ENCODE assay signal across 1 cellular context in the genomic region with DNA sequence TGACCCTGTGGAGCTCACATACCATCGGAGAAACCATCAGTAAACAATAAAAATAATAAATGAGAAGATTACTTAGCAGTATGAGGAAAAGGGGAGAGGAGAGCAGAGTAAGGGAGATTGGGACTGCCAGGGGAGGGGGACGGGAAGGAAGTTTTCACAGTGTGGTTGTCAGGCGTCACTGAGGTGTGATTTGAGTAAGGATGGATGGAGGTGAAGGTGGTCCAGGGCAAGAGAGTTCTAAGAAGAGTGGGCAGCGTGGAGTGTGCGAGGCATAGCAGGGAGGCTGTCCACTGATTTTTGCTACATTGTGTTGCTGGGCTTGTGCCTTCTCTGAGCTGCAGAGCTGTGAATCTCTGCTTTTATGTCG.
TF ChIP-seq lines count a peak whose summit lies in the region.

No MANE protein-coding gene starts in this region.

TF ChIP-seq in K562, 482 proteins besides CTCF, POLR2A, EP300 and RAD21 (continued from another document):
- no peak for TF ChIP-seq ZNF764 (CRISPR knock-in tag; IDR thresholded peaks at IDR 0.05; ENCODE audit: low read depth)
- no peak for TF ChIP-seq ZNF408 (CRISPR knock-in tag; IDR thresholded peaks at IDR 0.05; ENCODE audit: low read depth)
- no peak for TF ChIP-seq RFX7 (CRISPR knock-in tag; IDR thresholded peaks at IDR 0.05)
- TF ChIP-seq, protein P1, sequence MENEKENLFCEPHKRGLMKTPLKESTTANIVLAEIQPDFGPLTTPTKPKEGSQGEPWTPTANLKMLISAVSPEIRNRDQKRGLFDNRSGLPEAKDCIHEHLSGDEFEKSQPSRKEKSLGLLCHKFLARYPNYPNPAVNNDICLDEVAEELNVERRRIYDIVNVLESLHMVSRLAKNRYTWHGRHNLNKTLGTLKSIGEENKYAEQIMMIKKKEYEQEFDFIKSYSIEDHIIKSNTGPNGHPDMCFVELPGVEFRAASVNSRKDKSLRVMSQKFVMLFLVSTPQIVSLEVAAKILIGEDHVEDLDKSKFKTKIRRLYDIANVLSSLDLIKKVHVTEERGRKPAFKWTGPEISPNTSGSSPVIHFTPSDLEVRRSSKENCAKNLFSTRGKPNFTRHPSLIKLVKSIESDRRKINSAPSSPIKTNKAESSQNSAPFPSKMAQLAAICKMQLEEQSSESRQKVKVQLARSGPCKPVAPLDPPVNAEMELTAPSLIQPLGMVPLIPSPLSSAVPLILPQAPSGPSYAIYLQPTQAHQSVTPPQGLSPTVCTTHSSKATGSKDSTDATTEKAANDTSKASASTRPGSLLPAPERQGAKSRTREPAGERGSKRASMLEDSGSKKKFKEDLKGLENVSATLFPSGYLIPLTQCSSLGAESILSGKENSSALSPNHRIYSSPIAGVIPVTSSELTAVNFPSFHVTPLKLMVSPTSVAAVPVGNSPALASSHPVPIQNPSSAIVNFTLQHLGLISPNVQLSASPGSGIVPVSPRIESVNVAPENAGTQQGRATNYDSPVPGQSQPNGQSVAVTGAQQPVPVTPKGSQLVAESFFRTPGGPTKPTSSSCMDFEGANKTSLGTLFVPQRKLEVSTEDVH (IDR thresholded peaks at IDR 0.05; ENCODE audit: low read depth, partially characterized antibody) = no peak
- TF ChIP-seq ZNF695 (CRISPR knock-in tag; IDR thresholded peaks at IDR 0.05) = no peak
- TF ChIP-seq FOXJ3 (CRISPR knock-in tag; IDR thresholded peaks at IDR 0.05) = no peak
- TF ChIP-seq ZNF174 (CRISPR knock-in tag; IDR thresholded peaks at IDR 0.05) = no peak
- TF ChIP-seq, protein P2, sequence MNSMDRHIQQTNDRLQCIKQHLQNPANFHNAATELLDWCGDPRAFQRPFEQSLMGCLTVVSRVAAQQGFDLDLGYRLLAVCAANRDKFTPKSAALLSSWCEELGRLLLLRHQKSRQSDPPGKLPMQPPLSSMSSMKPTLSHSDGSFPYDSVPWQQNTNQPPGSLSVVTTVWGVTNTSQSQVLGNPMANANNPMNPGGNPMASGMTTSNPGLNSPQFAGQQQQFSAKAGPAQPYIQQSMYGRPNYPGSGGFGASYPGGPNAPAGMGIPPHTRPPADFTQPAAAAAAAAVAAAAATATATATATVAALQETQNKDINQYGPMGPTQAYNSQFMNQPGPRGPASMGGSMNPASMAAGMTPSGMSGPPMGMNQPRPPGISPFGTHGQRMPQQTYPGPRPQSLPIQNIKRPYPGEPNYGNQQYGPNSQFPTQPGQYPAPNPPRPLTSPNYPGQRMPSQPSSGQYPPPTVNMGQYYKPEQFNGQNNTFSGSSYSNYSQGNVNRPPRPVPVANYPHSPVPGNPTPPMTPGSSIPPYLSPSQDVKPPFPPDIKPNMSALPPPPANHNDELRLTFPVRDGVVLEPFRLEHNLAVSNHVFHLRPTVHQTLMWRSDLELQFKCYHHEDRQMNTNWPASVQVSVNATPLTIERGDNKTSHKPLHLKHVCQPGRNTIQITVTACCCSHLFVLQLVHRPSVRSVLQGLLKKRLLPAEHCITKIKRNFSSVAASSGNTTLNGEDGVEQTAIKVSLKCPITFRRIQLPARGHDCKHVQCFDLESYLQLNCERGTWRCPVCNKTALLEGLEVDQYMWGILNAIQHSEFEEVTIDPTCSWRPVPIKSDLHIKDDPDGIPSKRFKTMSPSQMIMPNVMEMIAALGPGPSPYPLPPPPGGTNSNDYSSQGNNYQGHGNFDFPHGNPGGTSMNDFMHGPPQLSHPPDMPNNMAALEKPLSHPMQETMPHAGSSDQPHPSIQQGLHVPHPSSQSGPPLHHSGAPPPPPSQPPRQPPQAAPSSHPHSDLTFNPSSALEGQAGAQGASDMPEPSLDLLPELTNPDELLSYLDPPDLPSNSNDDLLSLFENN (IDR thresholded peaks at IDR 0.05; ENCODE audit: low read depth in 2 of 2, low read length in 2 of 2) = no peak
- no peak for TF ChIP-seq ZNF644 (tag; IDR thresholded peaks at IDR 0.05; ENCODE audit: low read depth)
- TF ChIP-seq, protein P3, sequence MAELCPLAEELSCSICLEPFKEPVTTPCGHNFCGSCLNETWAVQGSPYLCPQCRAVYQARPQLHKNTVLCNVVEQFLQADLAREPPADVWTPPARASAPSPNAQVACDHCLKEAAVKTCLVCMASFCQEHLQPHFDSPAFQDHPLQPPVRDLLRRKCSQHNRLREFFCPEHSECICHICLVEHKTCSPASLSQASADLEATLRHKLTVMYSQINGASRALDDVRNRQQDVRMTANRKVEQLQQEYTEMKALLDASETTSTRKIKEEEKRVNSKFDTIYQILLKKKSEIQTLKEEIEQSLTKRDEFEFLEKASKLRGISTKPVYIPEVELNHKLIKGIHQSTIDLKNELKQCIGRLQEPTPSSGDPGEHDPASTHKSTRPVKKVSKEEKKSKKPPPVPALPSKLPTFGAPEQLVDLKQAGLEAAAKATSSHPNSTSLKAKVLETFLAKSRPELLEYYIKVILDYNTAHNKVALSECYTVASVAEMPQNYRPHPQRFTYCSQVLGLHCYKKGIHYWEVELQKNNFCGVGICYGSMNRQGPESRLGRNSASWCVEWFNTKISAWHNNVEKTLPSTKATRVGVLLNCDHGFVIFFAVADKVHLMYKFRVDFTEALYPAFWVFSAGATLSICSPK (IDR thresholded peaks at IDR 0.05; ENCODE audit: borderline replicate concordance) = no peak
- TF ChIP-seq, protein P4, sequence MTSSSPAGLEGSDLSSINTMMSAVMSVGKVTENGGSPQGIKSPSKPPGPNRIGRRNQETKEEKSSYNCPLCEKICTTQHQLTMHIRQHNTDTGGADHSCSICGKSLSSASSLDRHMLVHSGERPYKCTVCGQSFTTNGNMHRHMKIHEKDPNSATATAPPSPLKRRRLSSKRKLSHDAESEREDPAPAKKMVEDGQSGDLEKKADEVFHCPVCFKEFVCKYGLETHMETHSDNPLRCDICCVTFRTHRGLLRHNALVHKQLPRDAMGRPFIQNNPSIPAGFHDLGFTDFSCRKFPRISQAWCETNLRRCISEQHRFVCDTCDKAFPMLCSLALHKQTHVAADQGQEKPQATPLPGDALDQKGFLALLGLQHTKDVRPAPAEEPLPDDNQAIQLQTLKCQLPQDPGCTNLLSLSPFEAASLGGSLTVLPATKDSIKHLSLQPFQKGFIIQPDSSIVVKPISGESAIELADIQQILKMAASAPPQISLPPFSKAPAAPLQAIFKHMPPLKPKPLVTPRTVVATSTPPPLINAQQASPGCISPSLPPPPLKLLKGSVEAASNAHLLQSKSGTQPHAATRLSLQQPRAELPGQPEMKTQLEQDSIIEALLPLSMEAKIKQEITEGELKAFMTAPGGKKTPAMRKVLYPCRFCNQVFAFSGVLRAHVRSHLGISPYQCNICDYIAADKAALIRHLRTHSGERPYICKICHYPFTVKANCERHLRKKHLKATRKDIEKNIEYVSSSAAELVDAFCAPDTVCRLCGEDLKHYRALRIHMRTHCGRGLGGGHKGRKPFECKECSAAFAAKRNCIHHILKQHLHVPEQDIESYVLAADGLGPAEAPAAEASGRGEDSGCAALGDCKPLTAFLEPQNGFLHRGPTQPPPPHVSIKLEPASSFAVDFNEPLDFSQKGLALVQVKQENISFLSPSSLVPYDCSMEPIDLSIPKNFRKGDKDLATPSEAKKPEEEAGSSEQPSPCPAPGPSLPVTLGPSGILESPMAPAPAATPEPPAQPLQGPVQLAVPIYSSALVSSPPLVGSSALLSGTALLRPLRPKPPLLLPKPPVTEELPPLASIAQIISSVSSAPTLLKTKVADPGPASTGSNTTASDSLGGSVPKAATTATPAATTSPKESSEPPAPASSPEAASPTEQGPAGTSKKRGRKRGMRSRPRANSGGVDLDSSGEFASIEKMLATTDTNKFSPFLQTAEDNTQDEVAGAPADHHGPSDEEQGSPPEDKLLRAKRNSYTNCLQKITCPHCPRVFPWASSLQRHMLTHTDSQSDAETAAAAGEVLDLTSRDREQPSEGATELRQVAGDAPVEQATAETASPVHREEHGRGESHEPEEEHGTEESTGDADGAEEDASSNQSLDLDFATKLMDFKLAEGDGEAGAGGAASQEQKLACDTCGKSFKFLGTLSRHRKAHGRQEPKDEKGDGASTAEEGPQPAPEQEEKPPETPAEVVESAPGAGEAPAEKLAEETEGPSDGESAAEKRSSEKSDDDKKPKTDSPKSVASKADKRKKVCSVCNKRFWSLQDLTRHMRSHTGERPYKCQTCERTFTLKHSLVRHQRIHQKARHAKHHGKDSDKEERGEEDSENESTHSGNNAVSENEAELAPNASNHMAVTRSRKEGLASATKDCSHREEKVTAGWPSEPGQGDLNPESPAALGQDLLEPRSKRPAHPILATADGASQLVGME (CRISPR knock-in tag; IDR thresholded peaks at IDR 0.05) = no peak
- no peak for TF ChIP-seq RUNX1 (IDR thresholded peaks at IDR 0.05; ENCODE audit: low read depth)
- TF ChIP-seq ZBTB1 (CRISPR knock-in tag; IDR thresholded peaks at IDR 0.05; ENCODE audit: borderline replicate concordance, low read depth) = no peak
- TF ChIP-seq, protein P5, sequence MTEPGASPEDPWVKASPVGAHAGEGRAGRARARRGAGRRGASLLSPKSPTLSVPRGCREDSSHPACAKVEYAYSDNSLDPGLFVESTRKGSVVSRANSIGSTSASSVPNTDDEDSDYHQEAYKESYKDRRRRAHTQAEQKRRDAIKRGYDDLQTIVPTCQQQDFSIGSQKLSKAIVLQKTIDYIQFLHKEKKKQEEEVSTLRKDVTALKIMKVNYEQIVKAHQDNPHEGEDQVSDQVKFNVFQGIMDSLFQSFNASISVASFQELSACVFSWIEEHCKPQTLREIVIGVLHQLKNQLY (CRISPR knock-in tag; conservative IDR thresholded peaks at IDR 0.05) = no peak
- TF ChIP-seq SMAD3 (CRISPR knock-in tag; conservative IDR thresholded peaks at IDR 0.05) = no peak
- TF ChIP-seq ELF2 (CRISPR knock-in tag; IDR thresholded peaks at IDR 0.05) = no peak
- TF ChIP-seq, protein P6, sequence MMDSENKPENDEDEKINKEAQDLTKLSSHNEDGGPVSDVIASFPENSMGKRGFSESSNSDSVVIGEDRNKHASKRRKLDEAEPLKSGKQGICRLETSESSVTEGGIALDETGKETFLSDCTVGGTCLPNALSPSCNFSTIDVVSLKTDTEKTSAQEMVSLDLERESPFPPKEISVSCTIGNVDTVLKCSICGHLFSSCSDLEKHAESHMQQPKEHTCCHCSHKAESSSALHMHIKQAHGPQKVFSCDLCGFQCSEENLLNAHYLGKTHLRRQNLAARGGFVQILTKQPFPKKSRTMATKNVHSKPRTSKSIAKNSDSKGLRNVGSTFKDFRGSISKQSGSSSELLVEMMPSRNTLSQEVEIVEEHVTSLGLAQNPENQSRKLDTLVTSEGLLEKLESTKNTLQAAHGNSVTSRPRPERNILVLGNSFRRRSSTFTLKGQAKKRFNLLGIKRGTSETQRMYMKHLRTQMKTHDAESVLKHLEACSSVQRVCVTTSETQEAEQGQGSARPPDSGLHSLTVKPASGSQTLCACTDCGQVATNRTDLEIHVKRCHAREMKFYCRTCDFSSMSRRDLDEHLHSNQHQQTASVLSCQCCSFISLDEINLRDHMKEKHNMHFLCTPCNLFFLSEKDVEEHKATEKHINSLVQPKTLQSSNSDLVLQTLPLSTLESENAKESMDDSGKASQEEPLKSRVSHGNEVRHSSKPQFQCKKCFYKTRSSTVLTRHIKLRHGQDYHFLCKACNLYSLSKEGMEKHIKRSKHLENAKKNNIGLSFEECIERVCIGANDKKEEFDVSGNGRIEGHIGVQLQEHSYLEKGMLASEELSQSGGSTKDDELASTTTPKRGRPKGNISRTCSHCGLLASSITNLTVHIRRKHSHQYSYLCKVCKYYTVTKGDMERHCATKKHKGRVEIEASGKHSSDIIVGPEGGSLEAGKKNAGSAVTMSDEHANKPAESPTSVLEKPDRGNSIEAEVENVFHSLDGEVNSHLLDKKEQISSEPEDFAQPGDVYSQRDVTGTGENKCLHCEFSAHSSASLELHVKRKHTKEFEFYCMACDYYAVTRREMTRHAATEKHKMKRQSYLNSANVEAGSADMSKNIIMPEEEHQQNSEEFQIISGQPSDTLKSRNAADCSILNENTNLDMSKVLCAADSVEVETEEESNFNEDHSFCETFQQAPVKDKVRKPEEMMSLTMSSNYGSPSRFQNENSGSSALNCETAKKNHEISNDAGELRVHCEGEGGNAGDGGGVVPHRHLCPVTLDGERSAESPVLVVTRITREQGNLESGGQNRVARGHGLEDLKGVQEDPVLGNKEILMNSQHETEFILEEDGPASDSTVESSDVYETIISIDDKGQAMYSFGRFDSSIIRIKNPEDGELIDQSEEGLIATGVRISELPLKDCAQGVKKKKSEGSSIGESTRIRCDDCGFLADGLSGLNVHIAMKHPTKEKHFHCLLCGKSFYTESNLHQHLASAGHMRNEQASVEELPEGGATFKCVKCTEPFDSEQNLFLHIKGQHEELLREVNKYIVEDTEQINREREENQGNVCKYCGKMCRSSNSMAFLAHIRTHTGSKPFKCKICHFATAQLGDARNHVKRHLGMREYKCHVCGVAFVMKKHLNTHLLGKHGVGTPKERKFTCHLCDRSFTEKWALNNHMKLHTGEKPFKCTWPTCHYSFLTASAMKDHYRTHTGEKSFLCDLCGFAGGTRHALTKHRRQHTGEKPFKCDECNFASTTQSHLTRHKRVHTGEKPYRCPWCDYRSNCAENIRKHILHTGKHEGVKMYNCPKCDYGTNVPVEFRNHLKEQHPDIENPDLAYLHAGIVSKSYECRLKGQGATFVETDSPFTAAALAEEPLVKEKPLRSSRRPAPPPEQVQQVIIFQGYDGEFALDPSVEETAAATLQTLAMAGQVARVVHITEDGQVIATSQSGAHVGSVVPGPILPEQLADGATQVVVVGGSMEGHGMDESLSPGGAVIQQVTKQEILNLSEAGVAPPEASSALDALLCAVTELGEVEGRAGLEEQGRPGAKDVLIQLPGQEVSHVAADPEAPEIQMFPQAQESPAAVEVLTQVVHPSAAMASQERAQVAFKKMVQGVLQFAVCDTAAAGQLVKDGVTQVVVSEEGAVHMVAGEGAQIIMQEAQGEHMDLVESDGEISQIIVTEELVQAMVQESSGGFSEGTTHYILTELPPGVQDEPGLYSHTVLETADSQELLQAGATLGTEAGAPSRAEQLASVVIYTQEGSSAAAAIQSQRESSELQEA (IDR thresholded peaks at IDR 0.05; ENCODE audit: low read depth) = no peak
